Comparison of ENCODE assay signal across 17 cellular contexts in genomic region chr17:11279776-11280344, GRCh38. TPM values are rescaled to one million over a fixed set of nuclear protein-coding genes. Genes with fewer than 3 reads are reported as not detected.
DNase-seq lines count a peak whose midpoint lies in the region; ATAC-seq and TF ChIP-seq lines count a peak whose summit lies in the region.
"Had no signal": no experiment of that assay in that cellular context is flagged by ENCODE, and none has a peak within 500 bp of the region (broad histone marks: within the 10 kb centered on the region; RNA-seq: fewer than 3 reads in every experiment).

No MANE protein-coding gene starts in this region.

- H3K36me3 ChIP-seq in hepatocyte (replicated peaks; ENCODE audit: insufficient read depth, low read depth) (no peaks in the 10 kb centered on the region), vagina (no peaks in the 10 kb centered on the region)
- H3K36me3 ChIP-seq: BLaER1 had no signal

- peak overlapping the region; percentile 83 for H3K27ac Mint-ChIP-seq in nephron progenitor cell
- H3K27ac Mint-ChIP-seq in activated T-cell treated with anti-CD3 and anti-CD28 coated beads, Interleukin-2, amount 50 U/mL, for 72 hours = no peak overlapping the region
- H3K27ac Mint-ChIP-seq: CD14-positive monocyte; CD4-positive, alpha-beta memory T cell had no signal

- H2AFZ ChIP-seq in hepatocyte = no peak overlapping the region

- intact Hi-C loops in vagina (cut with DNase I) = no loop called here

- H3K9me3 ChIP-seq in hepatocyte (ENCODE audit: low read depth) (no peaks in the 10 kb centered on the region), vagina (no peaks in the 10 kb centered on the region)

- 43% methylated on average over 6 of the region's 6 CpGs for WGBS in hepatocyte (ENCODE audit: low lambda C conversion rate, missing lambda C conversion rate)

- no peak for TF ChIP-seq POLR2A in vagina (IDR thresholded peaks at IDR 0.05)

- no peaks in the 10 kb centered on the region for H3K27me3 ChIP-seq in hepatocyte
- H3K27me3 ChIP-seq in vagina = peaks cover 3% of the 10 kb centered on the region
- H3K27me3 ChIP-seq: BLaER1 had no signal

- no peak overlapping the region for H3K4me3 Mint-ChIP-seq in nephron progenitor cell
- H3K4me3 Mint-ChIP-seq in activated T-cell treated with anti-CD3 and anti-CD28 coated beads, Interleukin-2, amount 50 U/mL, for 72 hours = no peak overlapping the region
- H3K4me3 Mint-ChIP-seq: CD14-positive monocyte; CD4-positive, alpha-beta memory T cell had no signal

- H3K27ac ChIP-seq in hepatocyte = peak overlapping the region; percentile 32
- H3K27ac ChIP-seq in vagina = no peak overlapping the region
- H3K27ac ChIP-seq: BLaER1 had no signal

- H3K4me1 ChIP-seq in hepatocyte (ENCODE audit: insufficient read depth) = peaks cover 7% of the 10 kb centered on the region
- H3K4me1 ChIP-seq in vagina = no peaks in the 10 kb centered on the region
- H3K4me1 ChIP-seq: BLaER1 had no signal

- DNase-seq in LNCaP clone FGC (ENCODE audit: low read depth) (peak; percentile 47), hepatocyte (ENCODE audit: low spot score) (no peak), nephron progenitor cell (no peak), vagina (ENCODE audit: extremely low spot score in 2 of 2) (peak; percentile 22 to 65), NOMO-1 treated with dmso at 0.1 percent for 144 hours (lab: John Stamatoyannopoulos, UW; ENCODE audit: unreplicated experiment) (no peak)
- DNase-seq in activated T-cell treated with anti-CD3 and anti-CD28 coated beads, Interleukin-2, amount 50 U/mL, for 72 hours = no peak
- DNase-seq: 8988T; CD4-positive, alpha-beta memory T cell; DMS79 treated with DMSO at 0.1 percent for 48 hours; GF-D8; GOT3; H7 had no signal

- peak overlapping the region; percentile 30 for H3K4me2 ChIP-seq in hepatocyte
- H3K4me2 ChIP-seq: BLaER1 had no signal

- TF ChIP-seq CTCF in LNCaP clone FGC (IDR thresholded peaks at IDR 0.05; ENCODE audit: control insufficient read depth, extremely low read depth, insufficient read depth) (no peak), hepatocyte (IDR thresholded peaks at IDR 0.05; ENCODE audit: poor library complexity) (no peak), nephron progenitor cell (IDR thresholded peaks at IDR 0.05) (no peak), vagina (IDR thresholded peaks at IDR 0.05) (no peak)

- no peak overlapping the region for H3K4me3 ChIP-seq in LNCaP clone FGC (ENCODE audit: low read depth, low read length)
- H3K4me3 ChIP-seq in hepatocyte = no peak overlapping the region
- H3K4me3 ChIP-seq in vagina = no peak overlapping the region
- H3K4me3 ChIP-seq: BLaER1 had no signal

- peaks cover 50% of the 10 kb centered on the region for H3K36me3 Mint-ChIP-seq in nephron progenitor cell (ENCODE audit: low read depth)
- no peaks in the 10 kb centered on the region for H3K36me3 Mint-ChIP-seq in activated T-cell treated with anti-CD3 and anti-CD28 coated beads, Interleukin-2, amount 50 U/mL, for 72 hours (ENCODE audit: insufficient read depth in 2 of 2)
- H3K36me3 Mint-ChIP-seq: CD14-positive monocyte; CD4-positive, alpha-beta memory T cell had no signal

- no peaks in the 10 kb centered on the region for H4K20me1 ChIP-seq in hepatocyte (ENCODE audit: insufficient read depth, poor library complexity, severe bottlenecking)
- H4K20me1 ChIP-seq: BLaER1 had no signal

- peaks cover 24% of the 10 kb centered on the region for H3K9me3 Mint-ChIP-seq in nephron progenitor cell
- peaks cover 2 to 4% of the 10 kb centered on the region in 2 donors for H3K9me3 Mint-ChIP-seq in activated T-cell treated with anti-CD3 and anti-CD28 coated beads, Interleukin-2, amount 50 U/mL, for 72 hours

- H3K27me3 Mint-ChIP-seq in nephron progenitor cell (ENCODE audit: low read depth, poor library complexity) = no peaks in the 10 kb centered on the region
- H3K27me3 Mint-ChIP-seq in activated T-cell treated with anti-CD3 and anti-CD28 coated beads, Interleukin-2, amount 50 U/mL, for 72 hours (ENCODE audit: low read depth) = no peaks in the 10 kb centered on the region
- H3K27me3 Mint-ChIP-seq: CD4-positive, alpha-beta memory T cell had no signal

- ATAC-seq in HG02970 (IDR thresholded peaks at IDR 0.05; ENCODE audit: low FRiP score, unreplicated experiment) = no peak
- no peak for ATAC-seq in activated T-cell treated with anti-CD3 and anti-CD28 coated beads, Interleukin-2, amount 50 U/mL, for 72 hours (replicated peaks in 1 of 2)

- H3K4me1 Mint-ChIP-seq in nephron progenitor cell = peaks cover 4% of the 10 kb centered on the region
- H3K4me1 Mint-ChIP-seq in activated T-cell treated with anti-CD3 and anti-CD28 coated beads, Interleukin-2, amount 50 U/mL, for 72 hours (ENCODE audit: low read depth) = no peaks in the 10 kb centered on the region
- H3K4me1 Mint-ChIP-seq: CD14-positive monocyte; CD4-positive, alpha-beta memory T cell had no signal

- no peaks in the 10 kb centered on the region for H3K9me2 ChIP-seq in hepatocyte (replicated peaks; ENCODE audit: insufficient read depth)

- no peaks in the 10 kb centered on the region for H3K79me2 ChIP-seq in hepatocyte

RNA-seq across cellular contexts. Expression of gene SHISA6, which starts 38.8 kb away (rescaled TPM):
- 0.56 and 0.80 TPM in 2 replicates for total RNA-seq in hepatocyte
- polyA plus RNA-seq in hepatocyte = 0.21 and 1.3 TPM in 2 replicates
- total RNA-seq in vagina = 1.5 TPM
- total RNA-seq in activated T-cell treated with anti-CD3 and anti-CD28 coated beads, Interleukin-2, amount 50 U/mL, for 72 hours = not detected
- total RNA-seq: CD4-positive, alpha-beta memory T cell; HT-29 had no signal
- polyA plus RNA-seq: AG04450; CD14-positive monocyte; CD4-positive, alpha-beta memory T cell had no signal

Comparison
In these comparisons a context has a peak if more than half of its experiments do, and no peak if none do; other contexts are left out.
1. DNase-seq: peak in LNCaP clone FGC (single experiment) and vagina (2 of 2); none in hepatocyte (single experiment), nephron progenitor cell (single experiment), NOMO-1 treated with dmso at 0.1 percent for 144 hours (single experiment) and activated T-cell treated with anti-CD3 and anti-CD28 coated beads, Interleukin-2, amount 50 U/mL, for 72 hours (0 of 2).